ENCODE assay signal across 25 cellular contexts in the genomic region with DNA sequence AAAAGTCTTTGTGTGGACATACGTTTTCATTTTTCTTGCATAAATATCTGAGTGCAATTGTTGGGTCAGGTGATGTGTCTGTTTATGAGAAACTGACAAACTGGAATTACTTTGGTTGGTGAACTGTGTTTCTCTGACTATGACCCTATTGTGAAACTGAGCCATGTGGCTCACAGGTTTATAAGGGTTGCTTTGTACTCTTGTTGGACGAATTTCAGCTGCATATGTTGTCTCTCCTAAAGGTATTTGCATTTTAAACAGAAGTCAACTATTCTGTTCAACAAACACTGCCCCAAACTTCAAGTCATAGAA. TPM values are rescaled to one million over a fixed set of nuclear protein-coding genes. Genes with fewer than 3 reads are reported as not detected.
DNase-seq lines count a peak whose midpoint lies in the region; ATAC-seq, FAIRE-seq and TF ChIP-seq lines count a peak whose summit lies in the region.
"Had no signal": no experiment of that assay in that cellular context is flagged by ENCODE, and none has a peak within 500 bp of the region (broad histone marks: within the 10 kb centered on the region; RNA-seq: fewer than 3 reads in every experiment).

No MANE protein-coding gene starts in this region.

- no peaks in the 10 kb centered on the region for H3K4me1 Mint-ChIP-seq in astrocyte (ENCODE audit: low read depth, unreplicated experiment)
- no peaks in the 10 kb centered on the region for H3K4me1 Mint-ChIP-seq in activated naive CD8-positive, alpha-beta T cell treated with anti-CD3 and anti-CD28 coated beads for 36 hours
- no peaks in the 10 kb centered on the region for H3K4me1 Mint-ChIP-seq in activated CD4-positive, alpha-beta T cell treated with anti-CD3 and anti-CD28 coated beads, Interleukin-2, amount 10 ng/mL, durations not matched to agents 7 days and 5 days
- H3K4me1 Mint-ChIP-seq in naive thymus-derived CD4-positive, alpha-beta T cell: peaks cover 0 to 1% (median 0%) of the 10 kb centered on the region in 7 donors
- H3K4me1 Mint-ChIP-seq: activated CD4-positive, alpha-beta T cell treated with anti-CD3 and anti-CD28 coated beads for 36 hours; memory B cell; T-helper 17 cell had no signal

- H3K36me3 ChIP-seq in astrocyte (ENCODE audit: insufficient read depth, low read length) (no peaks in the 10 kb centered on the region), hepatocyte (replicated peaks; ENCODE audit: insufficient read depth, low read depth) (no peaks in the 10 kb centered on the region)
- H3K36me3 ChIP-seq in naive thymus-derived CD4-positive, alpha-beta T cell (ENCODE audit: control insufficient read depth in 2 of 3, insufficient read depth in 3 of 3, low read length in 3 of 3): no peaks in the 10 kb centered on the region
- H3K36me3 ChIP-seq: adrenal gland, colonic mucosa had no signal

- DNase-seq in AG04450 (ENCODE audit: low read depth, low spot score) (peak; percentile 46), astrocyte (ENCODE audit: low read depth) (no peak), hepatocyte (ENCODE audit: low spot score) (peak; percentile 40), HPDE6-E6E7 (ENCODE audit: extremely low spot score) (no peak)
- no peak for DNase-seq in activated naive CD8-positive, alpha-beta T cell treated with anti-CD3 and anti-CD28 coated beads for 36 hours
- DNase-seq in activated CD4-positive, alpha-beta T cell treated with anti-CD3 and anti-CD28 coated beads, Interleukin-2, amount 10 ng/mL, durations not matched to agents 7 days and 5 days: no peak
- no peak for DNase-seq in naive thymus-derived CD4-positive, alpha-beta T cell
- DNase-seq: activated CD4-positive, alpha-beta T cell treated with anti-CD3 and anti-CD28 coated beads for 36 hours; activated CD8-positive, alpha-beta memory T cell treated with anti-CD3 and anti-CD28 coated beads for 24 hours; activated naive CD4-positive, alpha-beta T cell; activated T-cell treated with anti-CD3 and anti-CD28 coated beads, Interleukin-2, amount 50 U/mL, for 24 hours; adrenal gland; colonic mucosa; DMS79 treated with DMSO at 0.1 percent for 48 hours; effector memory CD8-positive, alpha-beta T cell; NCI-H1436 treated with DMSO at 0.1 percent for 48 hours; NK-92 treated with Interleukin-12 subunit alpha and Interleukin-12 subunit beta, amount 100 ng/mL, for 24 hours; SK-N-SH; T-helper 17 cell had no signal

- no peak overlapping the region for H3K27ac Mint-ChIP-seq in astrocyte (ENCODE audit: unreplicated experiment)
- no peak overlapping the region for H3K27ac Mint-ChIP-seq in activated naive CD8-positive, alpha-beta T cell treated with anti-CD3 and anti-CD28 coated beads for 36 hours
- H3K27ac Mint-ChIP-seq in activated CD4-positive, alpha-beta T cell treated with anti-CD3 and anti-CD28 coated beads, Interleukin-2, amount 10 ng/mL, durations not matched to agents 7 days and 5 days: no peak overlapping the region
- H3K27ac Mint-ChIP-seq in naive thymus-derived CD4-positive, alpha-beta T cell: no peak overlapping the region
- H3K27ac Mint-ChIP-seq: activated CD4-positive, alpha-beta T cell treated with anti-CD3 and anti-CD28 coated beads for 36 hours; activated T-cell treated with anti-CD3 and anti-CD28 coated beads, Interleukin-2, amount 50 U/mL, for 24 hours; effector memory CD8-positive, alpha-beta T cell; memory B cell; T-helper 17 cell; type B pancreatic cell had no signal

- H3K27me3 Mint-ChIP-seq in astrocyte (ENCODE audit: low read depth, unreplicated experiment): peaks cover 14% of the 10 kb centered on the region
- H3K27me3 Mint-ChIP-seq in activated naive CD8-positive, alpha-beta T cell treated with anti-CD3 and anti-CD28 coated beads for 36 hours: peaks cover 3% of the 10 kb centered on the region
- peaks cover 10% of the 10 kb centered on the region for H3K27me3 Mint-ChIP-seq in activated CD4-positive, alpha-beta T cell treated with anti-CD3 and anti-CD28 coated beads, Interleukin-2, amount 10 ng/mL, durations not matched to agents 7 days and 5 days
- H3K27me3 Mint-ChIP-seq in naive thymus-derived CD4-positive, alpha-beta T cell: peaks cover 0 to 17% (median 10%) of the 10 kb centered on the region in 5 donors

- POLR2A ChIA-PET in AG04450 (lab: Yijun Ruan, JAX): no interaction called here
- POLR2A ChIA-PET in activated CD4-positive, alpha-beta T cell treated with anti-CD3 and anti-CD28 coated beads, Interleukin-2, amount 10 ng/mL, durations not matched to agents 7 days and 5 days (lab: Charles Lee): no interaction called here
- POLR2A ChIA-PET in naive thymus-derived CD4-positive, alpha-beta T cell (lab: Charles Lee): no interaction called here

- no peak overlapping the region for H3K4me2 ChIP-seq in astrocyte (ENCODE audit: low read length)
- peak overlapping the region; percentile 31 for H3K4me2 ChIP-seq in hepatocyte
- H3K4me2 ChIP-seq: A549, KMS-11, SK-N-SH had no signal

- 38% methylated on average over 2 of the region's 2 CpGs for WGBS in hepatocyte (ENCODE audit: low lambda C conversion rate, missing lambda C conversion rate)

- peaks cover 7% of the 10 kb centered on the region for H3K27me3 ChIP-seq in AG04450 (ENCODE audit: control insufficient read depth, insufficient read depth, low read length)
- H3K27me3 ChIP-seq in astrocyte (ENCODE audit: insufficient read depth, low read length): peaks cover 19% of the 10 kb centered on the region
- peaks cover 7% of the 10 kb centered on the region for H3K27me3 ChIP-seq in hepatocyte
- H3K27me3 ChIP-seq in naive thymus-derived CD4-positive, alpha-beta T cell (ENCODE audit: control insufficient read depth in 2 of 2, insufficient read depth in 2 of 2, low read length in 2 of 2): no peaks in the 10 kb centered on the region
- H3K27me3 ChIP-seq: colonic mucosa had no signal

- H3K4me3 Mint-ChIP-seq in astrocyte (ENCODE audit: unreplicated experiment): no peak overlapping the region
- H3K4me3 Mint-ChIP-seq in activated naive CD8-positive, alpha-beta T cell treated with anti-CD3 and anti-CD28 coated beads for 36 hours: no peak overlapping the region
- no peak overlapping the region for H3K4me3 Mint-ChIP-seq in activated CD4-positive, alpha-beta T cell treated with anti-CD3 and anti-CD28 coated beads, Interleukin-2, amount 10 ng/mL, durations not matched to agents 7 days and 5 days
- no peak overlapping the region for H3K4me3 Mint-ChIP-seq in naive thymus-derived CD4-positive, alpha-beta T cell
- H3K4me3 Mint-ChIP-seq: activated CD4-positive, alpha-beta T cell treated with anti-CD3 and anti-CD28 coated beads for 36 hours; activated T-cell treated with anti-CD3 and anti-CD28 coated beads, Interleukin-2, amount 50 U/mL, for 24 hours; effector memory CD8-positive, alpha-beta T cell; memory B cell; T-helper 17 cell; type B pancreatic cell had no signal

- H3K27ac ChIP-seq in AG04450 (ENCODE audit: low read depth, low read length): no peak overlapping the region
- no peak overlapping the region for H3K27ac ChIP-seq in astrocyte (ENCODE audit: low read depth, low read length)
- H3K27ac ChIP-seq in hepatocyte: peak overlapping the region; percentile 64
- H3K27ac ChIP-seq in naive thymus-derived CD4-positive, alpha-beta T cell (ENCODE audit: low read depth, low read length): no peak overlapping the region
- H3K27ac ChIP-seq: A549, adrenal gland, colonic mucosa, KMS-11 had no signal

- no peak for TF ChIP-seq CTCF in AG04450 (IDR thresholded peaks at IDR 0.05; ENCODE audit: low read depth, low read length)
- TF ChIP-seq CTCF in astrocyte (IDR thresholded peaks at IDR 0.05; ENCODE audit: insufficient read depth, low read depth, low read length): no peak
- TF ChIP-seq CTCF in hepatocyte (IDR thresholded peaks at IDR 0.05; ENCODE audit: poor library complexity): no peak

- H3K4me3 ChIP-seq in AG04450 (ENCODE audit: low read depth, low read length): no peak overlapping the region
- H3K4me3 ChIP-seq in astrocyte (ENCODE audit: insufficient read depth, low read depth, low read length): no peak overlapping the region
- no peak overlapping the region for H3K4me3 ChIP-seq in hepatocyte
- H3K4me3 ChIP-seq in naive thymus-derived CD4-positive, alpha-beta T cell (ENCODE audit: low read length): no peak overlapping the region
- H3K4me3 ChIP-seq: A549, adrenal gland, colonic mucosa had no signal

- no peaks in the 10 kb centered on the region for H3K9me3 Mint-ChIP-seq in astrocyte (ENCODE audit: unreplicated experiment)
- H3K9me3 Mint-ChIP-seq in activated naive CD8-positive, alpha-beta T cell treated with anti-CD3 and anti-CD28 coated beads for 36 hours: no peaks in the 10 kb centered on the region
- no peaks in the 10 kb centered on the region for H3K9me3 Mint-ChIP-seq in activated CD4-positive, alpha-beta T cell treated with anti-CD3 and anti-CD28 coated beads, Interleukin-2, amount 10 ng/mL, durations not matched to agents 7 days and 5 days
- no peaks in the 10 kb centered on the region for H3K9me3 Mint-ChIP-seq in naive thymus-derived CD4-positive, alpha-beta T cell
- H3K9me3 Mint-ChIP-seq: activated T-cell treated with anti-CD3 and anti-CD28 coated beads, Interleukin-2, amount 50 U/mL, for 24 hours; effector memory CD8-positive, alpha-beta T cell; type B pancreatic cell had no signal

- H2AFZ ChIP-seq in astrocyte (ENCODE audit: low read depth, low read length) (no peak overlapping the region), hepatocyte (no peak overlapping the region)

- FAIRE-seq in astrocyte (lab: Jason Lieb, UNC): peak; percentile 26
- FAIRE-seq: A549, HTR-8/SVneo had no signal

- intact Hi-C loops in naive thymus-derived CD4-positive, alpha-beta T cell (cut with micrococcal nuclease): no loop called here

- H3K9me2 ChIP-seq in hepatocyte (replicated peaks; ENCODE audit: insufficient read depth): no peaks in the 10 kb centered on the region
- H3K9me2 ChIP-seq: SK-N-SH had no signal

- H3K4me1 ChIP-seq in astrocyte (ENCODE audit: insufficient read depth, low read length): peaks cover 4% of the 10 kb centered on the region
- no peaks in the 10 kb centered on the region for H3K4me1 ChIP-seq in hepatocyte (ENCODE audit: insufficient read depth)
- no peaks in the 10 kb centered on the region for H3K4me1 ChIP-seq in naive thymus-derived CD4-positive, alpha-beta T cell (ENCODE audit: control insufficient read depth in 2 of 2, insufficient read depth in 2 of 2, low read length in 2 of 2)
- H3K4me1 ChIP-seq: A549, adrenal gland, colonic mucosa had no signal

- H4K20me1 ChIP-seq in astrocyte (ENCODE audit: insufficient read depth, low read length) (no peaks in the 10 kb centered on the region), hepatocyte (ENCODE audit: insufficient read depth, poor library complexity, severe bottlenecking) (no peaks in the 10 kb centered on the region)

- no peaks in the 10 kb centered on the region for H3K9me3 ChIP-seq in AG04450 (ENCODE audit: control insufficient read depth, insufficient read depth, low read length)
- H3K9me3 ChIP-seq in astrocyte (ENCODE audit: insufficient read depth, low read depth, low read length): no peaks in the 10 kb centered on the region
- H3K9me3 ChIP-seq in hepatocyte (ENCODE audit: low read depth): no peaks in the 10 kb centered on the region
- H3K9me3 ChIP-seq in naive thymus-derived CD4-positive, alpha-beta T cell (ENCODE audit: control insufficient read depth in 2 of 3, low read length in 3 of 3): no peaks in the 10 kb centered on the region
- H3K9me3 ChIP-seq: A549, adrenal gland, colonic mucosa, SK-N-SH had no signal

- no peaks in the 10 kb centered on the region for H3K79me2 ChIP-seq in astrocyte (ENCODE audit: insufficient read depth, low read length)
- no peaks in the 10 kb centered on the region for H3K79me2 ChIP-seq in hepatocyte

- CTCF ChIA-PET in AG04450 (lab: Charles Lee): interaction anchor here (0.6 kb wide), 1 partner anchor 121 kb away, joined by 3 read pairs; no protein-coding TSS in a partner anchor
- CTCF ChIA-PET in activated CD4-positive, alpha-beta T cell treated with anti-CD3 and anti-CD28 coated beads, Interleukin-2, amount 10 ng/mL, durations not matched to agents 7 days and 5 days (lab: Charles Lee): no interaction called here
- CTCF ChIA-PET in naive thymus-derived CD4-positive, alpha-beta T cell (lab: Charles Lee): no interaction called here

- peak; percentile 43 for ATAC-seq in HG03439 (IDR thresholded peaks at IDR 0.05; ENCODE audit: unreplicated experiment)
- no peak for ATAC-seq in naive thymus-derived CD4-positive, alpha-beta T cell
- ATAC-seq: A549; activated CD4-positive, alpha-beta T cell treated with anti-CD3 and anti-CD28 coated beads for 36 hours; effector memory CD8-positive, alpha-beta T cell; T-helper 17 cell had no signal

- H3K9ac ChIP-seq in astrocyte (ENCODE audit: low read length): no peak overlapping the region
- H3K9ac ChIP-seq: KMS-11, SK-N-SH had no signal

- H3K36me3 Mint-ChIP-seq in astrocyte (ENCODE audit: low read depth, unreplicated experiment): no peaks in the 10 kb centered on the region
- no peaks in the 10 kb centered on the region for H3K36me3 Mint-ChIP-seq in activated naive CD8-positive, alpha-beta T cell treated with anti-CD3 and anti-CD28 coated beads for 36 hours
- no peaks in the 10 kb centered on the region for H3K36me3 Mint-ChIP-seq in activated CD4-positive, alpha-beta T cell treated with anti-CD3 and anti-CD28 coated beads, Interleukin-2, amount 10 ng/mL, durations not matched to agents 7 days and 5 days (ENCODE audit: low read depth)
- H3K36me3 Mint-ChIP-seq in naive thymus-derived CD4-positive, alpha-beta T cell: no peaks in the 10 kb centered on the region
- H3K36me3 Mint-ChIP-seq: memory B cell, type B pancreatic cell had no signal

RNA-seq across cellular contexts. Expression of a gene that starts 34.4 kb away (rescaled TPM):
- polyA plus RNA-seq in AG04450 (2011; rRNA removed) (0.14 and 0.41 TPM in 2 replicates), hepatocyte (12.7 and 13.5 TPM in 2 replicates)
- 0.56 and 0.97 TPM in 2 replicates for polyA minus RNA-seq in AG04450 (2011; rRNA and poly(A)+ RNA removed)
- total RNA-seq in astrocyte (0.16 and 0.17 TPM in 2 replicates), hepatocyte (0.88 and 1.3 TPM in 2 replicates)
- under 1 TPM; 0.06 to 0.16 TPM for total RNA-seq in activated naive CD8-positive, alpha-beta T cell treated with anti-CD3 and anti-CD28 coated beads for 36 hours
- not detected for total RNA-seq in activated CD4-positive, alpha-beta T cell treated with anti-CD3 and anti-CD28 coated beads, Interleukin-2, amount 10 ng/mL, durations not matched to agents 7 days and 5 days
- 1 to 10 TPM in 1 of 5 experiments, under 1 TPM in 1, not detected in 3; 0.24 to 1.4 TPM for total RNA-seq in naive thymus-derived CD4-positive, alpha-beta T cell
- polyA plus RNA-seq in naive thymus-derived CD4-positive, alpha-beta T cell: under 1 TPM in 1 of 2 donors, not detected in 1; 0.05 TPM

Comparison
In these comparisons a context has a peak if more than half of its experiments do, and no peak if none do; other contexts are left out.
1. DNase-seq: peak in AG04450 (single experiment) and hepatocyte (single experiment); none in astrocyte (single experiment), activated naive CD8-positive, alpha-beta T cell treated with anti-CD3 and anti-CD28 coated beads for 36 hours (single experiment), activated CD4-positive, alpha-beta T cell treated with anti-CD3 and anti-CD28 coated beads, Interleukin-2, amount 10 ng/mL, durations not matched to agents 7 days and 5 days (single experiment), HPDE6-E6E7 (single experiment) and naive thymus-derived CD4-positive, alpha-beta T cell (0 of 9).